ENCODE assay signal across 26 cellular contexts in genomic region chr21:33522950-33523349, GRCh38. TPM values are rescaled to one million over a fixed set of nuclear protein-coding genes. Genes with fewer than 3 reads are reported as not detected.
"Had no signal": no experiment of that assay in that cellular context is flagged by ENCODE, and none has a peak within 500 bp of the region (broad histone marks: within the 10 kb centered on the region; RNA-seq: fewer than 3 reads in every experiment).

No MANE protein-coding gene starts in this region.

- H3K27ac ChIP-seq: brain microvascular endothelial cell, esophagus squamous epithelium, gastrocnemius medialis, pancreas, thyroid gland had no signal

- H3K4me3 Mint-ChIP-seq: activated CD4-positive, alpha-beta memory T cell treated with anti-CD3 and anti-CD28 coated beads, Interleukin-2, amount 10 ng/mL, durations not matched to agents 7 days and 5 days; activated T-cell treated with anti-CD3 and anti-CD28 coated beads, Interleukin-2, amount 50 U/mL, for 72 hours; nephron; T-helper 17 cell had no signal

- H3K27ac Mint-ChIP-seq: activated CD4-positive, alpha-beta memory T cell treated with anti-CD3 and anti-CD28 coated beads, Interleukin-2, amount 10 ng/mL, durations not matched to agents 7 days and 5 days; activated T-cell treated with anti-CD3 and anti-CD28 coated beads, Interleukin-2, amount 50 U/mL, for 72 hours; nephron; T-helper 17 cell had no signal

- H3K27me3 Mint-ChIP-seq: activated CD4-positive, alpha-beta memory T cell treated with anti-CD3 and anti-CD28 coated beads, Interleukin-2, amount 10 ng/mL, durations not matched to agents 7 days and 5 days; T-helper 17 cell had no signal

- DNase-seq: activated CD4-positive, alpha-beta memory T cell treated with anti-CD3 and anti-CD28 coated beads, Interleukin-2, amount 10 ng/mL, durations not matched to agents 7 days and 5 days; activated CD4-positive, alpha-beta T cell treated with anti-CD3 and anti-CD28 coated beads for 4 hours; activated CD4-positive, CD25-positive, alpha-beta regulatory T cell; activated gamma-delta T cell; activated naive CD4-positive, alpha-beta T cell treated with anti-CD3 and anti-CD28 coated beads, Interleukin-2, amount 50 U/mL, for 16 hours; activated T-cell treated with anti-CD3 and anti-CD28 coated beads, Interleukin-2, amount 50 U/mL, for 72 hours; aorta; brain microvascular endothelial cell; caudate nucleus; effector memory CD4-positive, alpha-beta T cell; esophagus squamous epithelium; gastrocnemius medialis; head of caudate nucleus; islet precursor cell; left cardiac atrium; mesenchymal stem cell; pancreas; stimulated activated CD4-positive, alpha-beta T cell treated with anti-CD3 and anti-CD28 coated beads, Interleukin-12 subunit alpha, Interleukin-12 subunit beta, amount 100 ng/mL, for 4 hours; stimulated activated CD4-positive, alpha-beta T cell treated with anti-CD3 and anti-CD28 coated beads, Interleukin-4, amount 100 ng/mL, for 4 hours; stimulated activated naive CD8-positive, alpha-beta T cell treated with anti-CD3 and anti-CD28 coated beads, Interleukin-15, Interleukin-2, amounts not matched to agents 100 U/mL and 50 U/mL, for 24 hours; substantia nigra; T-helper 17 cell; thyroid gland had no signal

- H3K27me3 ChIP-seq: brain microvascular endothelial cell, esophagus squamous epithelium, gastrocnemius medialis, pancreas, thyroid gland had no signal

- H3K4me1 Mint-ChIP-seq: nephron had no signal

- H3K4me3 ChIP-seq: esophagus squamous epithelium, gastrocnemius medialis, pancreas, thyroid gland had no signal

- H3K4me1 ChIP-seq: esophagus squamous epithelium, gastrocnemius medialis, pancreas, thyroid gland had no signal

- H3K9me3 ChIP-seq: esophagus squamous epithelium, gastrocnemius medialis, pancreas, thyroid gland had no signal

- H3K9me3 Mint-ChIP-seq: activated CD4-positive, alpha-beta memory T cell treated with anti-CD3 and anti-CD28 coated beads, Interleukin-2, amount 10 ng/mL, durations not matched to agents 7 days and 5 days; activated T-cell treated with anti-CD3 and anti-CD28 coated beads, Interleukin-2, amount 50 U/mL, for 72 hours; nephron had no signal

- ATAC-seq: activated T-cell treated with anti-CD3 and anti-CD28 coated beads, Interleukin-2, amount 50 U/mL, for 72 hours; gastrocnemius medialis; left cardiac atrium; pancreas; right cardiac atrium; stimulated activated naive CD8-positive, alpha-beta T cell treated with anti-CD3 and anti-CD28 coated beads, Interleukin-15, Interleukin-2, amounts not matched to agents 100 U/mL and 50 U/mL, for 24 hours; T-helper 17 cell had no signal

RNA-seq across cellular contexts. Expression of gene DNAJC28, which starts 31.4 kb away (rescaled TPM):
- total RNA-seq: mononuclear cell had no signal
